8 cellular contexts compared by ENCODE assay signal in the genomic region with DNA sequence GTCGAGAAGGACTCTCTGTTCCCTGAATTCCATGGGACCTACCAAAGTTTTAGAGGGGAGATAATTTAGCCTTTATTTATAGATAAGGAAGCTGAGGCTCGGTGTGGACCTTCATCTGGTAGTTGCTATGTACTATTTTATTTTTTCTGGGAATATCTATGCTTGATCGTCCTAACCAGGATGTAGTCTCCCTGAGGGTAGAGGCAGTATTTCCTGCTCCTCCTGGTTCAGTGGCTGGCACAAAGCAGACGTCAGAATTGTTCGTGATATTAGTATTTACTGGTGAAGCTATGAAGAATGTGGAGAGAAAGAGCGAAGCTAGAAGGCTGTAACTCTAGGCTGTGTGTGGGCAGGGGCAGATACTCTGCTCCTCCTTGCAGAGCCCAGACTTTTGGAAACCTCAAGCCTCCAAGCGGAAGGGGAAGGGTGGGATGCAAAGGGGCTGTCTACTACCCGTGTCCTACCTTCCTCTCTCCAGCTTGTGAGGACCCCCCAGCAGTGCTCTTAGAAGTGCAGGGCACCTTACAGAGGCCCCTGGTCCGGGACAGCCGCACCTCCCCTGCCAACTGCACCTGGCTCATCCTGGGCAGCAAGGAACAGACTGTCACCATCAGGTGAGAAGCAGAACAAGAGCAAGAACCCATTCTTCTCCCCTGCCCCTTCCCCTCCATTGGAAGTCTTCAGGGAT. TPM values are rescaled to one million over a fixed set of nuclear protein-coding genes. Genes with fewer than 3 reads are reported as not detected.
DNase-seq lines count a peak whose midpoint lies in the region; ATAC-seq, FAIRE-seq and TF ChIP-seq lines count a peak whose summit lies in the region.

No MANE protein-coding gene starts in this region.

- H3K36me3 ChIP-seq in kidney (ENCODE audit: control insufficient read depth in 1 of 2, insufficient read depth in 2 of 2, low read length in 2 of 2) (peaks cover 29 to 49% of the 10 kb centered on the region in 2 donors), stomach smooth muscle (ENCODE audit: control insufficient read depth in 2 of 2, insufficient read depth in 2 of 2, low read length in 2 of 2) (peaks cover 37 to 39% of the 10 kb centered on the region in 2 donors)

- H3K4me1 ChIP-seq in kidney (ENCODE audit: control insufficient read depth in 1 of 2, insufficient read depth in 1 of 2, low read depth in 1 of 2, low read length in 2 of 2) (peaks cover 6 to 12% of the 10 kb centered on the region in 2 donors), stomach smooth muscle (ENCODE audit: control insufficient read depth, insufficient read depth, low read length) (peaks cover 34% of the 10 kb centered on the region)

- intact Hi-C loops in kidney (cut with DNase I): no loop called here

- peaks cover 27% of the 10 kb centered on the region for H3K4me1 Mint-ChIP-seq in T-helper 1 cell treated with Interleukin-12 subunit alpha and Interleukin-12 subunit beta and Interleukin-4 antibody, amounts not matched to agents 30 μg/mL and 1 μg/mL, for 36 hours (ENCODE audit: low read depth)
- H3K4me1 Mint-ChIP-seq in activated naive CD8-positive, alpha-beta T cell treated with anti-CD3 and anti-CD28 coated beads for 36 hours: peaks cover 33% of the 10 kb centered on the region

- no peaks in the 10 kb centered on the region for H3K27me3 Mint-ChIP-seq in T-helper 1 cell treated with Interleukin-12 subunit alpha and Interleukin-12 subunit beta and Interleukin-4 antibody, amounts not matched to agents 30 μg/mL and 1 μg/mL, for 36 hours (ENCODE audit: low read depth)
- no peaks in the 10 kb centered on the region for H3K27me3 Mint-ChIP-seq in activated naive CD8-positive, alpha-beta T cell treated with anti-CD3 and anti-CD28 coated beads for 36 hours

- peaks cover 32% of the 10 kb centered on the region for H3K36me3 Mint-ChIP-seq in T-helper 1 cell treated with Interleukin-12 subunit alpha and Interleukin-12 subunit beta and Interleukin-4 antibody, amounts not matched to agents 30 μg/mL and 1 μg/mL, for 36 hours (ENCODE audit: low read depth)
- peaks cover 6% of the 10 kb centered on the region for H3K36me3 Mint-ChIP-seq in activated naive CD8-positive, alpha-beta T cell treated with anti-CD3 and anti-CD28 coated beads for 36 hours

- DNase-seq in T-helper 1 cell (no peak), kidney (peak; percentile 52), DMS79 (lab: John Stamatoyannopoulos, UW) (no peak)
- DNase-seq in activated naive CD8-positive, alpha-beta T cell treated with anti-CD3 and anti-CD28 coated beads for 36 hours: no peak
- DNase-seq in stimulated activated CD4-positive, alpha-beta T cell treated with anti-CD3 and anti-CD28 coated beads, Interleukin-1b, Interleukin-23, amount 100 ng/mL, for 48 hours: no peak

- ATAC-seq in HG02973 (IDR thresholded peaks at IDR 0.05; ENCODE audit: unreplicated experiment): no peak

- H3K4me3 Mint-ChIP-seq in T-helper 1 cell treated with Interleukin-12 subunit alpha and Interleukin-12 subunit beta and Interleukin-4 antibody, amounts not matched to agents 30 μg/mL and 1 μg/mL, for 36 hours: peak overlapping the region; percentile 93
- peak overlapping the region; percentile 89 for H3K4me3 Mint-ChIP-seq in activated naive CD8-positive, alpha-beta T cell treated with anti-CD3 and anti-CD28 coated beads for 36 hours

- peak overlapping the region; percentile 63 to 75 for H3K4me3 ChIP-seq in kidney (ENCODE audit: low read length in 2 of 2)
- H3K4me3 ChIP-seq in stomach smooth muscle (ENCODE audit: low read length in 2 of 2): peak overlapping the region; percentile 81 to 88

- H3K27ac ChIP-seq in kidney (ENCODE audit: low read depth in 2 of 2, low read length in 2 of 2) (peak overlapping the region; percentile 98 to 99), stomach smooth muscle (ENCODE audit: low read length) (peak overlapping the region; percentile 96)

- H3K27ac Mint-ChIP-seq in T-helper 1 cell treated with Interleukin-12 subunit alpha and Interleukin-12 subunit beta and Interleukin-4 antibody, amounts not matched to agents 30 μg/mL and 1 μg/mL, for 36 hours: peak overlapping the region; percentile 85
- H3K27ac Mint-ChIP-seq in activated naive CD8-positive, alpha-beta T cell treated with anti-CD3 and anti-CD28 coated beads for 36 hours: peak overlapping the region; percentile 89

- no peak for TF ChIP-seq CTCF in kidney (IDR thresholded peaks at IDR 0.05; ENCODE audit: borderline replicate concordance, extremely low read depth, insufficient read depth)

- FAIRE-seq in kidney (lab: Jason Lieb, UNC): no peak

- H3K9me3 ChIP-seq in kidney (ENCODE audit: control insufficient read depth in 1 of 2, low read length in 2 of 2) (no peaks in the 10 kb centered on the region), stomach smooth muscle (ENCODE audit: control insufficient read depth in 2 of 2, low read length in 2 of 2) (no peaks in the 10 kb centered on the region)

- H3K9ac ChIP-seq in kidney (ENCODE audit: low read length in 2 of 2) (peak overlapping the region; percentile 47 to 81), stomach smooth muscle (ENCODE audit: low read length in 2 of 2) (peak overlapping the region; percentile 90 to 91)

- no peaks in the 10 kb centered on the region for H3K9me3 Mint-ChIP-seq in T-helper 1 cell treated with Interleukin-12 subunit alpha and Interleukin-12 subunit beta and Interleukin-4 antibody, amounts not matched to agents 30 μg/mL and 1 μg/mL, for 36 hours
- H3K9me3 Mint-ChIP-seq in activated naive CD8-positive, alpha-beta T cell treated with anti-CD3 and anti-CD28 coated beads for 36 hours: no peaks in the 10 kb centered on the region

- no peaks in the 10 kb centered on the region for H3K27me3 ChIP-seq in stomach smooth muscle (ENCODE audit: control insufficient read depth in 1 of 2, insufficient read depth in 2 of 2, low read length in 2 of 2)

RNA-seq across cellular contexts. Expression of a gene that starts 1.4 kb away (rescaled TPM):
- total RNA-seq in activated naive CD8-positive, alpha-beta T cell treated with anti-CD3 and anti-CD28 coated beads for 36 hours: 10 to 100 TPM; 17.6 to 18.7 TPM
- total RNA-seq in kidney: 207 TPM
- 74.7 TPM for polyA plus RNA-seq in kidney (ENCODE audit: insufficient read depth, low read depth, low replicate concordance)

RNA-seq across cellular contexts. Expression of a gene that starts 10.0 kb away (rescaled TPM):
- total RNA-seq in activated naive CD8-positive, alpha-beta T cell treated with anti-CD3 and anti-CD28 coated beads for 36 hours: under 1 TPM; 0.14 to 0.19 TPM
- total RNA-seq in kidney: 0.63 TPM
- polyA plus RNA-seq in kidney (ENCODE audit: insufficient read depth, low read depth, low replicate concordance): 0.77 TPM

RNA-seq across cellular contexts. Expression of a gene that starts 36.6 kb away (rescaled TPM):
- total RNA-seq in activated naive CD8-positive, alpha-beta T cell treated with anti-CD3 and anti-CD28 coated beads for 36 hours: 1 to 10 TPM; 1.1 to 1.8 TPM
- 108 TPM for total RNA-seq in kidney
- 30.1 TPM for polyA plus RNA-seq in kidney (ENCODE audit: insufficient read depth, low read depth, low replicate concordance)

RNA-seq across cellular contexts. Expression of a gene that starts 43.3 kb away (rescaled TPM):
- total RNA-seq in activated naive CD8-positive, alpha-beta T cell treated with anti-CD3 and anti-CD28 coated beads for 36 hours: 100 to 1,000 TPM; 154 to 170 TPM
- total RNA-seq in kidney: 74.3 TPM
- polyA plus RNA-seq in kidney (ENCODE audit: insufficient read depth, low read depth, low replicate concordance): 255 TPM

RNA-seq across cellular contexts. Expression of a gene that starts 46.0 kb away (rescaled TPM):
- total RNA-seq in activated naive CD8-positive, alpha-beta T cell treated with anti-CD3 and anti-CD28 coated beads for 36 hours: 10 to 100 TPM; 66.2 to 67.2 TPM
- 93.6 TPM for total RNA-seq in kidney
- 44.8 TPM for polyA plus RNA-seq in kidney (ENCODE audit: insufficient read depth, low read depth, low replicate concordance)

Comparison
In these comparisons a context has a peak if more than half of its experiments do, and no peak if none do; other contexts are left out.
1. RNA of a gene that starts 1.4 kb away (total RNA-seq): 207 TPM in kidney (single experiment); 17.6 to 18.7 TPM in activated naive CD8-positive, alpha-beta T cell treated with anti-CD3 and anti-CD28 coated beads for 36 hours; every median in the first group is over 10 times any median in the second.
2. RNA of a gene that starts 36.6 kb away (total RNA-seq): 108 TPM in kidney (single experiment); 1.1 to 1.8 TPM in activated naive CD8-positive, alpha-beta T cell treated with anti-CD3 and anti-CD28 coated beads for 36 hours; every median in the first group is over 10 times any median in the second.